14 cellular contexts compared by ENCODE assay signal in the genomic region with DNA sequence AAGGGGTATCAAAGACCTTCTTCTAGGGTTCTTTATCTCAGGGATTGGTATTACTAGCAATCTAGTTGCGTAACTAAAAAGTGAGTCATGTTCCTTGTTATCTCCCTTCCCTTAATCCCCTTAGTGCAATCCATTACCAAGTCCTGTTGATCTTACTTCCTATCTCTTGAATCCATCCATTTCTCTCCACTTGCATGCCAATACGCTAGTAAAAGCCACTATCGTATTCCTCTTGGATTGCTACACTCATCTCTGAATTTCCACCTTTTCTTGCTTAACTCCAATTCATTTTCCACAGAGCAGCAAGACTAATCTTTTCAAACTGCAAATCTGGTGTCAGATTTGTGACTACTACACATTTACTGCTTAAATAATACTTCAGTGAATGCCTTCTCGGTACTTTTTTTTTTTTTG. TPM values are rescaled to one million over a fixed set of nuclear protein-coding genes. Genes with fewer than 3 reads are reported as not detected.
DNase-seq lines count a peak whose midpoint lies in the region; ATAC-seq and TF ChIP-seq lines count a peak whose summit lies in the region.
"Had no signal": no experiment of that assay in that cellular context is flagged by ENCODE, and none has a peak within 500 bp of the region (broad histone marks: within the 10 kb centered on the region; RNA-seq: fewer than 3 reads in every experiment).

No MANE protein-coding gene starts in this region.

- no peak for TF ChIP-seq CTCF in GM10266 (IDR thresholded peaks at IDR 0.05; ENCODE audit: control insufficient read depth, insufficient read depth, low read depth, missing control alignments)

- peaks cover 65% of the 10 kb centered on the region for H3K4me1 Mint-ChIP-seq in activated naive CD4-positive, alpha-beta T cell treated with anti-CD3 and anti-CD28 coated beads, Interleukin-2, amount 50 U/mL, for 24 hours

- no peak for TF ChIP-seq POLR2A in erythroblast (IDR thresholded peaks at IDR 0.05; ENCODE audit: low read length)

- H3K27ac Mint-ChIP-seq in activated naive CD4-positive, alpha-beta T cell treated with anti-CD3 and anti-CD28 coated beads, Interleukin-2, amount 50 U/mL, for 24 hours = peak overlapping the region; percentile 39

- no peaks in the 10 kb centered on the region for H3K9me3 Mint-ChIP-seq in activated naive CD4-positive, alpha-beta T cell treated with anti-CD3 and anti-CD28 coated beads, Interleukin-2, amount 50 U/mL, for 24 hours

- peak overlapping the region; percentile 56 for H3K4me3 Mint-ChIP-seq in activated naive CD4-positive, alpha-beta T cell treated with anti-CD3 and anti-CD28 coated beads, Interleukin-2, amount 50 U/mL, for 24 hours

- H3K27me3 Mint-ChIP-seq in activated naive CD4-positive, alpha-beta T cell treated with anti-CD3 and anti-CD28 coated beads, Interleukin-2, amount 50 U/mL, for 24 hours = no peaks in the 10 kb centered on the region

- no peak for DNase-seq in activated naive CD4-positive, alpha-beta T cell treated with Interleukin-2 at 50 U/mL for 16 hours
- DNase-seq in OCI-M1 (lab: John Stamatoyannopoulos, UW) (peak; percentile 76), erythroblast (lab: John Stamatoyannopoulos, UW) (peak; percentile 41 to 63), GM10266 (ENCODE audit: extremely low spot score) (no peak), DMS 273 (lab: John Stamatoyannopoulos, UW; ENCODE audit: unreplicated experiment) (no peak)
- DNase-seq: activated T-cell treated with anti-CD3 and anti-CD28 coated beads for 4 hours; hypothalamus; NCI-H524; stimulated activated CD4-positive, alpha-beta T cell treated with anti-CD3 and anti-CD28 coated beads, Interleukin-15, amount 100 ng/mL, for 24 hours; stomach had no signal

- peaks cover 27% of the 10 kb centered on the region for H3K36me3 Mint-ChIP-seq in activated naive CD4-positive, alpha-beta T cell treated with anti-CD3 and anti-CD28 coated beads, Interleukin-2, amount 50 U/mL, for 24 hours

- ATAC-seq in GM21360 (IDR thresholded peaks at IDR 0.05; ENCODE audit: unreplicated experiment) = no peak
- ATAC-seq in esophagus mucosa = no peak

RNA-seq across cellular contexts. Expression of gene ADAT1, which starts 1.8 kb away (rescaled TPM):
- 25.5 TPM for total RNA-seq in esophagus mucosa

RNA-seq across cellular contexts. Expression of gene KARS1, which starts 22.5 kb away (rescaled TPM):
- total RNA-seq in esophagus mucosa = 91.9 TPM

RNA-seq across cellular contexts. Expression of gene TERF2IP, which starts 22.6 kb away (rescaled TPM):
- 23.4 TPM for total RNA-seq in esophagus mucosa

RNA-seq across cellular contexts. Expression of gene CPHXL2, which starts 51.9 kb away (rescaled TPM):
- total RNA-seq in esophagus mucosa = not detected
- total RNA-seq: mucosa of gallbladder, stomach had no signal

RNA-seq across cellular contexts. Expression of gene GABARAPL2, which starts 58.7 kb away (rescaled TPM):
- total RNA-seq in esophagus mucosa = 47.7 TPM

Comparison
In these comparisons a context has a peak if more than half of its experiments do, and no peak if none do; other contexts are left out.
1. DNase-seq: peak in OCI-M1 (single experiment) and erythroblast (2 of 2); none in activated naive CD4-positive, alpha-beta T cell treated with Interleukin-2 at 50 U/mL for 16 hours (single experiment), GM10266 (single experiment) and DMS 273 (single experiment).